Comparison of ENCODE assay signal across 23 cellular contexts in the genomic region with DNA sequence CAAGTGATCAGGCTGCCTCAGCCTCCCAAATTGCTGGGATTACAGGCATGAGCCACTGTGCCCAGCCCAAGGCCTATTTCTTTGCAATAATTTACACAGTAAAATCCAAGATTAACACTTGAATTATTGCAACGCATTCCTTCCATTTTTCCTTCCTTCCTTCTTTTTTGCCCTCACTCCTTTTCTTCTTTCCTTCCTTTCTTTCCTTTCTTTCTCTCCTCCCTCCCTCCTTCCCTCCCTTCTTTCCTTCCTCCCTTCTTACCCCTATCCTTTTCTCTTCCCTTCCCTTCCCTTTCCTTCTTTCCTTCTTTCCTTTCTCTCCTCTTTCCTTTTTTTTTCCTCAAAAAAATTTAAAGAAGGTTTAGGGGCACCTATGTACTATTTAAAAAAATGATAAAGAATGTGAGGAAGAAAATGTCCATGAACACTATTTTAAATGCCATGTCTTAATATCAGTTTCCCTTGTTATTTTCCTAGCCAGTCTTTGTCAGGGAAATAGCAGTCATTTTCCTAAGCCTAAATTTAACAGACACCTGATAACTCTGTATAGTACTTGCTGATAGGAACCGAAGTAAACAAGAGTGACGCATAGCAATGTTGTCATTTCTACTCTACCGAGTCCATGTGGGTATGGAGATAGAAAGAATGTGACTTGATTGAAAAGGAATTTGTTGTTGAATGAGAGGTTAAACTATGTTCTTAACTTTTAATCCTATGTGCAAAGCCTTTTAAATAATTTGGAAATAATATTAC.
A peak's percentile ranks its signal among the peaks of the same experiment; 100 is the strongest.
DNase-seq lines count a peak whose midpoint lies in the region; ATAC-seq and TF ChIP-seq lines count a peak whose summit lies in the region.
"Had no signal": no experiment of that assay in that cellular context is flagged by ENCODE, and none has a peak within 500 bp of the region (broad histone marks: within the 10 kb centered on the region; RNA-seq: fewer than 3 reads in every experiment).

No MANE protein-coding gene starts in this region.

- H3K36me3 Mint-ChIP-seq in natural killer cell, result no peaks in the 10 kb centered on the region
- H3K36me3 Mint-ChIP-seq: CD4-positive, CD25-positive, alpha-beta regulatory T cell had no signal

- POLR2A ChIA-PET in HEK293T (lab: Yijun Ruan, JAX), result no interaction called here

- H3K9me3 Mint-ChIP-seq in natural killer cell, result peaks cover 0 to 2% of the 10 kb centered on the region in 2 donors

- H3K27ac Mint-ChIP-seq in natural killer cell, result no peak overlapping the region
- H3K27ac Mint-ChIP-seq: naive thymus-derived CD4-positive, alpha-beta T cell had no signal

- H3K4me3 Mint-ChIP-seq in natural killer cell, result no peak overlapping the region
- H3K4me3 Mint-ChIP-seq: CD4-positive, CD25-positive, alpha-beta regulatory T cell; naive thymus-derived CD4-positive, alpha-beta T cell had no signal

- no peak overlapping the region for H4K8ac ChIP-seq in mesendoderm (ENCODE audit: low read depth, low read length)

- no peak overlapping the region for H2BK120ac ChIP-seq in mesendoderm (ENCODE audit: low read depth, low read length)

- H3K36me3 ChIP-seq in adipocyte (ENCODE audit: control insufficient read depth, insufficient read depth, low read length, severe bottlenecking) (no peaks in the 10 kb centered on the region), mesendoderm (ENCODE audit: control insufficient read depth, insufficient read depth, low read length) (no peaks in the 10 kb centered on the region)
- H3K36me3 ChIP-seq: transverse colon had no signal

- H3K27ac ChIP-seq in mesendoderm (ENCODE audit: low read depth, low read length), result no peak overlapping the region
- H3K27ac ChIP-seq: A549, PC-9, psoas muscle, transverse colon had no signal

- CTCF ChIA-PET in HEK293T (lab: Yijun Ruan, JAX), result no interaction called here

- no peak overlapping the region for H3K9ac ChIP-seq in adipocyte (ENCODE audit: low read length)
- no peak overlapping the region for H3K9ac ChIP-seq in mesendoderm (ENCODE audit: low read length)
- H3K9ac ChIP-seq: SK-N-SH had no signal

- H3K79me2 ChIP-seq in mesendoderm (ENCODE audit: control insufficient read depth, insufficient read depth, low read length), result no peaks in the 10 kb centered on the region

- no peak for ATAC-seq in natural killer cell
- ATAC-seq in activated CD4-positive, CD25-positive, alpha-beta regulatory T cell treated with anti-CD3 and anti-CD28 coated beads, Interleukin-2, amount 50 U/mL, for 24 hours, result no peak
- ATAC-seq: A549; naive thymus-derived CD4-positive, alpha-beta T cell; psoas muscle had no signal

- peaks cover 0 to 7% of the 10 kb centered on the region in 2 donors for H3K27me3 Mint-ChIP-seq in natural killer cell (ENCODE audit: low read depth in 2 of 2)
- H3K27me3 Mint-ChIP-seq: CD4-positive, CD25-positive, alpha-beta regulatory T cell; naive thymus-derived CD4-positive, alpha-beta T cell had no signal

- H3K27me3 ChIP-seq in adipocyte (replicated peaks; ENCODE audit: control insufficient read depth, insufficient read depth, low read length) (no peaks in the 10 kb centered on the region), mesendoderm (ENCODE audit: insufficient read depth, low read length, poor library complexity) (no peaks in the 10 kb centered on the region)
- H3K27me3 ChIP-seq: transverse colon had no signal

- H2BK5ac ChIP-seq in mesendoderm (ENCODE audit: low read length), result no peak overlapping the region

- H3K9me3 ChIP-seq in adipocyte (ENCODE audit: control insufficient read depth, low read length), result no peaks in the 10 kb centered on the region
- H3K9me3 ChIP-seq: A549, psoas muscle, SK-N-SH, transverse colon had no signal

- no peak overlapping the region for H4K5ac ChIP-seq in mesendoderm (ENCODE audit: low read length)

- no peak overlapping the region for H2BK15ac ChIP-seq in mesendoderm (replicated peaks; ENCODE audit: low read depth)

- no peaks in the 10 kb centered on the region for H3K4me1 Mint-ChIP-seq in natural killer cell

- H3K4me1 ChIP-seq in adipocyte (ENCODE audit: control insufficient read depth, insufficient read depth, low read length) (no peaks in the 10 kb centered on the region), mesendoderm (ENCODE audit: control insufficient read depth, low read depth, low read length) (no peaks in the 10 kb centered on the region)
- H3K4me1 ChIP-seq: psoas muscle had no signal

- H3K18ac ChIP-seq in mesendoderm (ENCODE audit: low read length), result no peak overlapping the region

- WGBS in mesendoderm (ENCODE audit: extremely low coverage, insufficient coverage, low lambda C conversion rate), result no CpG with 5 or more reads among the region's 4 CpGs

- H2AK5ac ChIP-seq in mesendoderm (ENCODE audit: low read length), result no peak overlapping the region

- DNase-seq in AG10803 (ENCODE audit: low read depth), result peak; percentile 9
- DNase-seq in adipocyte (ENCODE audit: low read depth), result peak; percentile 64
- DNase-seq in fibroblast of villous mesenchyme (ENCODE audit: low read depth), result peak; percentile 41
- DNase-seq in mesendoderm, result peak; percentile 70
- DNase-seq in HEK293T (ENCODE audit: extremely low spot score), result no peak
- no peak for DNase-seq in natural killer cell
- no peak for DNase-seq in activated CD4-positive, alpha-beta T cell treated with anti-CD3 and anti-CD28 coated beads, Interleukin-2, amount 50 U/mL, for 48 hours
- DNase-seq: activated CD4-positive, alpha-beta T cell treated with anti-CD3 and anti-CD28 coated beads for 4 hours; activated naive CD4-positive, alpha-beta T cell treated with Interleukin-2 at 50 U/mL for 16 hours; CD4-positive, CD25-positive, alpha-beta regulatory T cell; foreskin fibroblast; Karpas-422; naive thymus-derived CD4-positive, alpha-beta T cell; NCI-H774; PC-9; psoas muscle; SK-N-SH; stimulated activated naive CD4-positive, alpha-beta T cell treated with Interleukin-2 at 50 U/mL for 16 hours; T1000; transverse colon had no signal

- no peak overlapping the region for H3K4ac ChIP-seq in mesendoderm (ENCODE audit: low read depth, low read length)

- no peak overlapping the region for H3K4me2 ChIP-seq in mesendoderm (ENCODE audit: low read length)
- H3K4me2 ChIP-seq: A549, PC-9, SK-N-SH had no signal

- no peak overlapping the region for H3K56ac ChIP-seq in mesendoderm (ENCODE audit: low read length)

- no peak overlapping the region for H3K4me3 ChIP-seq in AG10803 (ENCODE audit: low read length)
- H3K4me3 ChIP-seq in adipocyte (ENCODE audit: low read length), result no peak overlapping the region
- no peak overlapping the region for H3K4me3 ChIP-seq in fibroblast of villous mesenchyme (ENCODE audit: low read depth, low read length)
- H3K4me3 ChIP-seq in mesendoderm (ENCODE audit: low read length), result no peak overlapping the region
- H3K4me3 ChIP-seq: A549, lung, PC-9, psoas muscle, transverse colon had no signal

- TF ChIP-seq CTCF in AG10803 (conservative IDR thresholded peaks at IDR 0.05; ENCODE audit: low read length), result no peak
- TF ChIP-seq CTCF in fibroblast of villous mesenchyme (IDR thresholded peaks at IDR 0.05; ENCODE audit: insufficient read depth, low read depth, low read length), result no peak
- no peak for TF ChIP-seq CTCF in natural killer cell (IDR thresholded peaks at IDR 0.05)

- H3K23ac ChIP-seq in mesendoderm (ENCODE audit: low read length), result no peak overlapping the region

- intact Hi-C loops in natural killer cell (cut with micrococcal nuclease), result no loop called here

- H3K79me1 ChIP-seq in mesendoderm (ENCODE audit: low read length), result no peaks in the 10 kb centered on the region

TF ChIP-seq in HEK293T, 16 proteins besides CTCF, POLR2A, EP300 and RAD21:
- no peak for TF ChIP-seq FOXA1 (IDR thresholded peaks at IDR 0.05)

Comparison
In these comparisons a context has a peak if more than half of its experiments do, and no peak if none do; other contexts are left out.
1. DNase-seq: peak in AG10803 (single experiment), adipocyte (single experiment), fibroblast of villous mesenchyme (single experiment) and mesendoderm (single experiment); none in HEK293T (single experiment), natural killer cell (single experiment) and activated CD4-positive, alpha-beta T cell treated with anti-CD3 and anti-CD28 coated beads, Interleukin-2, amount 50 U/mL, for 48 hours (0 of 2).